In the genomic region with DNA sequence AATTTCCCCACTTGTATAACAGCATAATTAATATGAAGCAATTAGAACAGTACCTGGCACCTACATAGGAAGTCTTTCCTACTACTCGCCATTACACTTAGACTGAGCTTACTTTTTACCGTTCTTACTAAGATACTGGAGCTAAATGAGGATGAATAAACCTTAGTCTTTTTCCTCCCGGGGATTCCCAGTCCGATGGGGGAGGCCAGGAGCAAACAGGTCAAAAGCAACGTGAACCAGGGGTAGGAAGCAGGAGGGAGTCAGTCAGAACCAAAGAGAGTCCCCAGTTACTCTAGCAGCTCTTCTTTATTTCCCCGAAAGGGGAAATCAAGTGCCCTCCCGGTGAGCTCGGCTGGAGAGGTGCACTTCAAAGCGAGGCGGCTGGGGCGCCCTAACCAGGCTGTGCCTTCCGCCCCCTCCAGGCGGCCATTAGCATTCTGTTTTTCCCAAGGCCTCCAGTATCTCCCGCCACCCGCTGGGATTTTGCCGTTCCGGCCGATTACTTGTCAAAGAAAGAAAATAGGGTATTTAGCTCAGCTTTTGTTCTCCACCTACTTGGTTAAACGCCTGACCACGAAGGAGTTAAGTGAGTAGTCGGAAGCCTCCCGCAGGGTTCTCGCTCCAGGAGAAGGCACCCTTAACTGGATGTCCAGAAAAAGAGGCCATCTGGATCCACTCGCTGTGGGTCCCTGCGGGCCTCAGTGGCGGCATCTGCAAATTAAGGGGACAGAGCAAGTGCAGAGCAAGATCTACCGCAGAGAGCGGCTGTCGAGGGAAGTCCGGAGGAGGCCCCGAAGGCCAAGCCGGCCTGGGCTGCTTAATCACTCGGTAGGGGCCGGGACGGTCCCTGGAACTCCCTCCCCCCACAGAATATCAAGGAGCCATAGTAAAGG, we compare ENCODE assay signal across 8 cellular contexts. TPM values are rescaled to one million over a fixed set of nuclear protein-coding genes. Genes with fewer than 3 reads are reported as not detected.
DNase-seq lines count a peak whose midpoint lies in the region; ATAC-seq and TF ChIP-seq lines count a peak whose summit lies in the region.

No MANE protein-coding gene starts in this region.

- DNase-seq in DMS53 (lab: John Stamatoyannopoulos, UW) (peak; percentile 27), DMS53 treated with DMSO at 0.1 percent for 48 hours (lab: John Stamatoyannopoulos, UW; ENCODE audit: unreplicated experiment) (no peak), mammary epithelial cell (no peak), Peyer's patch (no peak)

- H3K4me1 ChIP-seq in mammary epithelial cell (ENCODE audit: insufficient read depth, low read length) (peaks cover 11% of the 10 kb centered on the region), Peyer's patch (peaks cover 0 to 27% (median 0%) of the 10 kb centered on the region in 4 donors)

- intact Hi-C loops in mammary epithelial cell (cut with micrococcal nuclease) = loop anchor here (1.0 to 10.0 kb wide), 2 partner anchors 66 to 556 kb away; no protein-coding TSS in a partner anchor

- H3F3A ChIP-seq in neural cell (ENCODE audit: insufficient read depth, low read length, poor library complexity, severe bottlenecking) = no peaks in the 10 kb centered on the region

- TF ChIP-seq CTCF in mammary epithelial cell (conservative IDR thresholded peaks at IDR 0.05 in 1 of 2, IDR thresholded peaks at IDR 0.05 in 1 of 2; ENCODE audit: extremely low read depth in 1 of 2, insufficient read depth in 1 of 2, low read depth in 1 of 2, low read length in 2 of 2) (peak in 1 of 2 donors; percentile 7), neural cell (IDR thresholded peaks at IDR 0.05; ENCODE audit: poor library complexity, severe bottlenecking) (no peak), Peyer's patch (IDR thresholded peaks at IDR 0.05) (no peak)

- H3K4me2 ChIP-seq in mammary epithelial cell (ENCODE audit: insufficient read depth, low read depth, low read length) (peak overlapping the region; percentile 51), neural cell (ENCODE audit: low read length) (no peak overlapping the region)

- BruUV-seq in mammary epithelial cell (replicated peaks; lab: Mats Ljungman, UMichigan) = no TSS peak

- TF ChIP-seq RAD21 in neural cell (conservative IDR thresholded peaks at IDR 0.05) = no peak

- H3K27ac ChIP-seq in mammary epithelial cell (ENCODE audit: insufficient read depth, low read depth, low read length) (no peak overlapping the region), neural cell (ENCODE audit: low read length) (no peak overlapping the region), Peyer's patch (no peak overlapping the region)

- H3K27me3 ChIP-seq in mammary epithelial cell (ENCODE audit: insufficient read depth, low read length) = peaks cover 24% of the 10 kb centered on the region
- H3K27me3 ChIP-seq in neural cell (ENCODE audit: insufficient read depth, low read depth, low read length) = peaks cover 99% of the 10 kb centered on the region
- peaks cover 0 to 38% of the 10 kb centered on the region in 2 donors for H3K27me3 ChIP-seq in Peyer's patch

- H2AFZ ChIP-seq in mammary epithelial cell (ENCODE audit: low read depth, low read length) = peak overlapping the region; percentile 77
- no peak overlapping the region for H2AFZ ChIP-seq in neural cell (ENCODE audit: low read depth, low read length)

- CTCF ChIA-PET in mammary epithelial cell (lab: Charles Lee; ENCODE audit: low non-redundant PET) = no interaction called here

- 25% methylated on average over 24 of the region's 35 CpGs for WGBS in mammary epithelial cell (ENCODE audit: low coverage, missing lambda C conversion rate)

- H4K20me1 ChIP-seq in mammary epithelial cell (ENCODE audit: insufficient read depth, low read length) = no peaks in the 10 kb centered on the region
- H4K20me1 ChIP-seq in neural cell (ENCODE audit: insufficient read depth) = no peaks in the 10 kb centered on the region

- dilution Hi-C loops in mammary epithelial cell (cut with HindIII; ENCODE audit: low sequenced_read_pairs) = no loop called here

- no peak overlapping the region for H3K9ac ChIP-seq in mammary epithelial cell (ENCODE audit: insufficient read depth, low read length)
- no peak overlapping the region for H3K9ac ChIP-seq in neural cell (ENCODE audit: low read length)

- H3K4me3 ChIP-seq in mammary epithelial cell (replicated peaks in 1 of 3; ENCODE audit: insufficient read depth in 1 of 3, low read depth in 2 of 3, low read length in 3 of 3) = no peak overlapping the region
- H3K4me3 ChIP-seq in neural cell (ENCODE audit: low read length) = peak overlapping the region; percentile 42
- H3K4me3 ChIP-seq in Peyer's patch = no peak overlapping the region

- ATAC-seq in HG03520 (IDR thresholded peaks at IDR 0.05; ENCODE audit: unreplicated experiment) (peak; percentile 60), HG03135 (IDR thresholded peaks at IDR 0.05; ENCODE audit: unreplicated experiment) (no peak), HG02885 (IDR thresholded peaks at IDR 0.05; ENCODE audit: poor library complexity, unreplicated experiment) (no peak)

- H3K79me2 ChIP-seq in mammary epithelial cell (ENCODE audit: insufficient read depth, low read length) (no peaks in the 10 kb centered on the region), neural cell (replicated peaks; ENCODE audit: insufficient read depth, low read length) (no peaks in the 10 kb centered on the region)

- in situ Hi-C loops in mammary epithelial cell (cut with MboI; ENCODE audit: low sequenced_read_pairs in 2 of 2) = no loop called here

- H3K36me3 ChIP-seq in mammary epithelial cell (ENCODE audit: insufficient read depth, low read length) (no peaks in the 10 kb centered on the region), neural cell (ENCODE audit: insufficient read depth, low read length) (no peaks in the 10 kb centered on the region), Peyer's patch (no peaks in the 10 kb centered on the region)

- no peak for TF ChIP-seq POLR2A in Peyer's patch (IDR thresholded peaks at IDR 0.05)

- TF ChIP-seq EP300 in neural cell (conservative IDR thresholded peaks at IDR 0.05; ENCODE audit: poor library complexity, severe bottlenecking) = no peak

- no peaks in the 10 kb centered on the region for H3K9me2 ChIP-seq in neural cell (ENCODE audit: insufficient read depth, low read length)

- H3K9me3 ChIP-seq in mammary epithelial cell (replicated peaks; ENCODE audit: insufficient read depth, low read length) (no peaks in the 10 kb centered on the region), neural cell (ENCODE audit: low read length) (no peaks in the 10 kb centered on the region), Peyer's patch (no peaks in the 10 kb centered on the region)

TF ChIP-seq in neural cell, 6 proteins besides CTCF, POLR2A, EP300 and RAD21:
- no peak for TF ChIP-seq EZH2 (IDR thresholded peaks at IDR 0.05; ENCODE audit: borderline replicate concordance, insufficient read depth, low read length, poor library complexity, severe bottlenecking)
- TF ChIP-seq TAF1 (IDR thresholded peaks at IDR 0.05; ENCODE audit: low read depth) = no peak
- TF ChIP-seq MXI1 (conservative IDR thresholded peaks at IDR 0.05; ENCODE audit: poor library complexity, severe bottlenecking) = no peak
- TF ChIP-seq, protein P1, sequence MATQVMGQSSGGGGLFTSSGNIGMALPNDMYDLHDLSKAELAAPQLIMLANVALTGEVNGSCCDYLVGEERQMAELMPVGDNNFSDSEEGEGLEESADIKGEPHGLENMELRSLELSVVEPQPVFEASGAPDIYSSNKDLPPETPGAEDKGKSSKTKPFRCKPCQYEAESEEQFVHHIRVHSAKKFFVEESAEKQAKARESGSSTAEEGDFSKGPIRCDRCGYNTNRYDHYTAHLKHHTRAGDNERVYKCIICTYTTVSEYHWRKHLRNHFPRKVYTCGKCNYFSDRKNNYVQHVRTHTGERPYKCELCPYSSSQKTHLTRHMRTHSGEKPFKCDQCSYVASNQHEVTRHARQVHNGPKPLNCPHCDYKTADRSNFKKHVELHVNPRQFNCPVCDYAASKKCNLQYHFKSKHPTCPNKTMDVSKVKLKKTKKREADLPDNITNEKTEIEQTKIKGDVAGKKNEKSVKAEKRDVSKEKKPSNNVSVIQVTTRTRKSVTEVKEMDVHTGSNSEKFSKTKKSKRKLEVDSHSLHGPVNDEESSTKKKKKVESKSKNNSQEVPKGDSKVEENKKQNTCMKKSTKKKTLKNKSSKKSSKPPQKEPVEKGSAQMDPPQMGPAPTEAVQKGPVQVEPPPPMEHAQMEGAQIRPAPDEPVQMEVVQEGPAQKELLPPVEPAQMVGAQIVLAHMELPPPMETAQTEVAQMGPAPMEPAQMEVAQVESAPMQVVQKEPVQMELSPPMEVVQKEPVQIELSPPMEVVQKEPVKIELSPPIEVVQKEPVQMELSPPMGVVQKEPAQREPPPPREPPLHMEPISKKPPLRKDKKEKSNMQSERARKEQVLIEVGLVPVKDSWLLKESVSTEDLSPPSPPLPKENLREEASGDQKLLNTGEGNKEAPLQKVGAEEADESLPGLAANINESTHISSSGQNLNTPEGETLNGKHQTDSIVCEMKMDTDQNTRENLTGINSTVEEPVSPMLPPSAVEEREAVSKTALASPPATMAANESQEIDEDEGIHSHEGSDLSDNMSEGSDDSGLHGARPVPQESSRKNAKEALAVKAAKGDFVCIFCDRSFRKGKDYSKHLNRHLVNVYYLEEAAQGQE (IDR thresholded peaks at IDR 0.05; ENCODE audit: borderline replicate concordance) = no peak
- no peak for TF ChIP-seq POLR2AphosphoS5 (IDR thresholded peaks at IDR 0.05)
- no peak for TF ChIP-seq SMC3 (conservative IDR thresholded peaks at IDR 0.05; ENCODE audit: poor library complexity)

RNA-seq across cellular contexts. Expression of a gene that starts 6.3 kb away (rescaled TPM):
- total RNA-seq in mammary epithelial cell (under 1 TPM; 0.17 to 0.94 TPM), Peyer's patch (under 1 TPM in 1 of 4 donors, not detected in 3; 0.70 TPM)
- polyA plus RNA-seq in mammary epithelial cell (2.3 TPM), neural cell (0.24 TPM in 1 of 2 replicates, not detected in the other)
- polyA minus RNA-seq in mammary epithelial cell (4.2 TPM), neural cell (0.24 TPM in 1 of 2 replicates, not detected in the other)
